33 cellular contexts compared by ENCODE assay signal in the genomic region with DNA sequence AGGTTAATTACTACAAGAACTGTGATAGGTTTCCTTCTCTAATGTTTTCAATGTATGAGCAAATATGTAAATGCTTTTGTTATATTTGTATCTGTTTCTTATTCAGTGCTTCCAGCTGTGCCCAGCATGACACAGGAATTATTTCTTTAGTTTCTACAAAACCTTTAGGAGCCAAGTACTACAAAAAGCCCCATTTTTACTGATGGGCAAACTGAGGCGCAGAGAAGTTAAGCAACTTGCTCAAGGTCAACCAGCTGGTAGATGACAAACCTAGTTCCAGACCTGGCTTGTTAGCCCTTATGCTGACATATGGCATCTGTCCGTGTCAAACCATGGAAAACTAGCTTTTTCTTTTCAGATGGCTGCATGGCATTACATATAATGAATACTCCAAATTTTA.
"Had no signal": no experiment of that assay in that cellular context is flagged by ENCODE, and none has a peak within 500 bp of the region (broad histone marks: within the 10 kb centered on the region; RNA-seq: fewer than 3 reads in every experiment).

No MANE protein-coding gene starts in this region.

- H3K9me3 ChIP-seq: adrenal gland, body of pancreas, breast epithelium had no signal

- ATAC-seq: activated CD8-positive, alpha-beta T cell treated with anti-CD3 and anti-CD28 coated beads for 36 hours; activated naive CD4-positive, alpha-beta T cell treated with anti-CD3 and anti-CD28 coated beads, Interleukin-2, amount 50 U/mL, for 72 hours; activated T-cell treated with anti-CD3 and anti-CD28 coated beads, Interleukin-2, amount 50 U/mL, for 4 hours; activated T-cell treated with anti-CD3 and anti-CD28 coated beads, Interleukin-2, amount 50 U/mL, for 72 hours; activated T-helper 17 cell treated with anti-CD3 and anti-CD28 coated beads, Interleukin-2, amount 50 U/mL, for 72 hours; body of pancreas had no signal

- H3K36me3 ChIP-seq: adrenal gland, brain microvascular endothelial cell, breast epithelium had no signal

- H3K4me1 ChIP-seq: adrenal gland, body of pancreas, breast epithelium had no signal

- DNase-seq: activated B cell treated with CpG ODN at 0.5 μM for 24 hours; activated CD4-positive, alpha-beta memory T cell treated with anti-CD3 and anti-CD28 coated beads for 36 hours; activated CD4-positive, alpha-beta T cell treated with anti-CD3 and anti-CD28 coated beads for 4 hours; activated CD4-positive, alpha-beta T cell treated with anti-CD3 and anti-CD28 coated beads, Interleukin-2, amount 10 ng/mL, durations not matched to agents 24 days and 14 days; activated CD4-positive, alpha-beta T cell treated with anti-CD3 and anti-CD28 coated beads, Interleukin-2, amount 50 U/mL, for 1 hour; activated CD4-positive, alpha-beta T cell treated with anti-CD3 and anti-CD28 coated beads, Interleukin-2, amount 50 U/mL, for 4 hours; activated CD4-positive, CD25-positive, alpha-beta regulatory T cell treated with anti-CD3 and anti-CD28 coated beads, Interleukin-2, amount 50 U/mL, for 72 hours; activated CD8-positive, alpha-beta memory T cell treated with anti-CD3 and anti-CD28 coated beads, Interleukin-2, amount 50 U/mL, for 4 hours; activated CD8-positive, alpha-beta T cell treated with anti-CD3 and anti-CD28 coated beads for 36 hours; activated effector memory CD4-positive, alpha-beta T cell treated with anti-CD3 and anti-CD28 coated beads, Interleukin-2, amount 50 U/mL, for 16 hours; activated gamma-delta T cell treated with Interleukin-2 at 50 U/mL for 16 hours; activated naive CD4-positive, alpha-beta T cell; activated naive CD4-positive, alpha-beta T cell treated with anti-CD3 and anti-CD28 coated beads for 36 hours; activated naive CD4-positive, alpha-beta T cell treated with anti-CD3 and anti-CD28 coated beads, Interleukin-2, amount 50 U/mL, for 16 hours; activated naive CD8-positive, alpha-beta T cell treated with anti-CD3 and anti-CD28 coated beads for 36 hours; activated T-cell treated with anti-CD3 and anti-CD28 coated beads for 4 hours; activated T-cell treated with anti-CD3 and anti-CD28 coated beads, Interleukin-2, amount 50 U/mL, for 1 hour; activated T-cell treated with anti-CD3 and anti-CD28 coated beads, Interleukin-2, amount 50 U/mL, for 4 hours; activated T-cell treated with anti-CD3 and anti-CD28 coated beads, Interleukin-2, amount 50 U/mL, for 72 hours; adrenal gland; amniotic stem cell; aorta; body of pancreas; brain microvascular endothelial cell; central memory CD4-positive, alpha-beta T cell; T-helper 2 cell; T-helper 9 cell had no signal

- H3K27me3 ChIP-seq: adrenal gland, body of pancreas, brain microvascular endothelial cell, breast epithelium had no signal

- H3K27ac ChIP-seq: adrenal gland, body of pancreas, brain microvascular endothelial cell, breast epithelium, VCaP had no signal

- FAIRE-seq: astrocyte, TTC549 had no signal

- H3K4me3 ChIP-seq: adrenal gland, body of pancreas, breast epithelium had no signal
